ENCODE assay signal across 20 cellular contexts in the genomic region with DNA sequence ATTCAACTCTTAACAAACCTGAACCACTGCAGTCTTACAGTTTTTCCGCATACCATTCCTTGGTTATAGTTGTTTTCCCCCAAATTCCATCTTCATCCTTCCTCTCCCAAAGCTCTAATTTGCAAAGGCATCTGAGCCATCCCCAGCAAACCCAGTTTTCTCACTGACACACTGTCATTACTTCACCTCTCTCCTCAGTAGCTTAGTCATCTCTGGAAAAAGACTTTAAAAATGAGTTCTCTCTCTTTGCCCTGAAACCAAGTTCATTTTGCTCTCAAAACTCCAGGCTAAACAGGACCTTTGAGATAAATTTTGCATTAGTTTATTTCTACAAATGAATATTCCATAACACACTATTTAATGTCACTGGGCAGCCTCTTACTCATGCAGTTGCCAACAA.
"Had no signal": no experiment of that assay in that cellular context is flagged by ENCODE, and none has a peak within 500 bp of the region (broad histone marks: within the 10 kb centered on the region; RNA-seq: fewer than 3 reads in every experiment).

No MANE protein-coding gene starts in this region.

- H3K27me3 ChIP-seq: esophagus squamous epithelium, foreskin keratinocyte, right lobe of liver, spleen, testis, tibial nerve, upper lobe of right lung, vagina had no signal

- H3K9me3 ChIP-seq: esophagus squamous epithelium, prostate gland, right lobe of liver, spleen, testis, tibial nerve, upper lobe of right lung, vagina had no signal

- H2AFZ ChIP-seq: parathyroid adenoma had no signal

- H3K27ac ChIP-seq: esophagus squamous epithelium, foreskin keratinocyte, parathyroid adenoma, prostate gland, right lobe of liver, spleen, testis, tibial nerve, upper lobe of right lung, vagina had no signal

- H3K9me3 Mint-ChIP-seq: dendritic cell treated with granulocyte-macrophage colony-stimulating factor and Interleukin-4, amounts not matched to agents 40 ng/mL and 50 ng/mL, for 4 days; effector memory CD8-positive, alpha-beta T cell; nephron progenitor cell had no signal

- H3K27ac Mint-ChIP-seq: dendritic cell treated with granulocyte-macrophage colony-stimulating factor and Interleukin-4, amounts not matched to agents 40 ng/mL and 50 ng/mL, for 4 days; effector memory CD8-positive, alpha-beta T cell; naive thymus-derived CD4-positive, alpha-beta T cell; nephron progenitor cell; stimulated activated naive B cell treated with anti-CD40 and anti-IgM and Interleukin-4, amounts not matched to agents 10 μg/mL and 1 μg/mL and 100 μg/mL, for 72 hours; stimulated activated naive CD8-positive, alpha-beta T cell treated with anti-CD3 and anti-CD28 coated beads, Interleukin-15, amount 100 ng/mL, for 72 hours had no signal

- H3K4me1 ChIP-seq: esophagus squamous epithelium, foreskin keratinocyte, parathyroid adenoma, prostate gland, right lobe of liver, spleen, testis, upper lobe of right lung, vagina had no signal

- H3K36me3 Mint-ChIP-seq: naive thymus-derived CD4-positive, alpha-beta T cell; stimulated activated naive B cell treated with anti-CD40 and anti-IgM and Interleukin-4, amounts not matched to agents 10 μg/mL and 1 μg/mL and 100 μg/mL, for 72 hours had no signal

- H3K79me2 ChIP-seq: parathyroid adenoma had no signal

- H3K36me3 ChIP-seq: esophagus squamous epithelium, prostate gland, right lobe of liver, spleen, tibial nerve, upper lobe of right lung, vagina had no signal

- ATAC-seq: effector memory CD8-positive, alpha-beta T cell; foreskin keratinocyte; naive thymus-derived CD4-positive, alpha-beta T cell; right lobe of liver; stimulated activated naive B cell treated with anti-CD40 and anti-IgM and Interleukin-4, amounts not matched to agents 10 μg/mL and 1 μg/mL and 100 μg/mL, for 72 hours; stimulated activated naive CD8-positive, alpha-beta T cell treated with anti-CD3 and anti-CD28 coated beads, Interleukin-15, amount 100 ng/mL, for 72 hours; upper lobe of right lung had no signal

- H3K4me3 ChIP-seq: esophagus squamous epithelium, prostate gland, right lobe of liver, spleen, testis, tibial nerve, upper lobe of right lung, vagina had no signal

- H3K4me3 Mint-ChIP-seq: dendritic cell treated with granulocyte-macrophage colony-stimulating factor and Interleukin-4, amounts not matched to agents 40 ng/mL and 50 ng/mL, for 4 days; effector memory CD8-positive, alpha-beta T cell; naive thymus-derived CD4-positive, alpha-beta T cell; nephron progenitor cell; stimulated activated naive B cell treated with anti-CD40 and anti-IgM and Interleukin-4, amounts not matched to agents 10 μg/mL and 1 μg/mL and 100 μg/mL, for 72 hours; stimulated activated naive CD8-positive, alpha-beta T cell treated with anti-CD3 and anti-CD28 coated beads, Interleukin-15, amount 100 ng/mL, for 72 hours had no signal

- H3K27me3 Mint-ChIP-seq: dendritic cell treated with granulocyte-macrophage colony-stimulating factor and Interleukin-4, amounts not matched to agents 40 ng/mL and 50 ng/mL, for 4 days; stimulated activated naive B cell treated with anti-CD40 and anti-IgM and Interleukin-4, amounts not matched to agents 10 μg/mL and 1 μg/mL and 100 μg/mL, for 72 hours; stimulated activated naive CD8-positive, alpha-beta T cell treated with anti-CD3 and anti-CD28 coated beads, Interleukin-15, amount 100 ng/mL, for 72 hours had no signal

- DNase-seq: effector memory CD8-positive, alpha-beta T cell; esophagus squamous epithelium; foreskin keratinocyte; naive thymus-derived CD4-positive, alpha-beta T cell; nephron progenitor cell; retina; right lobe of liver; spleen; stimulated activated CD4-positive, alpha-beta T cell treated with anti-CD3 and anti-CD28 coated beads, Interleukin-15, amount 100 ng/mL, for 24 hours; stimulated activated CD4-positive, alpha-beta T cell treated with anti-CD3 and anti-CD28 coated beads, Interleukin-1b, Interleukin-23, amount 100 ng/mL, for 48 hours; stimulated activated CD4-positive, alpha-beta T cell treated with anti-CD3 and anti-CD28 coated beads, Interleukin-4, amount 100 ng/mL, for 24 hours; stimulated activated naive B cell treated with anti-CD40 and anti-IgM and Interleukin-4, amounts not matched to agents 10 μg/mL and 1 μg/mL and 100 μg/mL, for 72 hours; stimulated activated naive CD8-positive, alpha-beta T cell treated with anti-CD3 and anti-CD28 coated beads, Interleukin-15, amount 100 ng/mL, for 72 hours; testis; upper lobe of right lung had no signal

- H3K9ac ChIP-seq: parathyroid adenoma had no signal
